In the genomic region with DNA sequence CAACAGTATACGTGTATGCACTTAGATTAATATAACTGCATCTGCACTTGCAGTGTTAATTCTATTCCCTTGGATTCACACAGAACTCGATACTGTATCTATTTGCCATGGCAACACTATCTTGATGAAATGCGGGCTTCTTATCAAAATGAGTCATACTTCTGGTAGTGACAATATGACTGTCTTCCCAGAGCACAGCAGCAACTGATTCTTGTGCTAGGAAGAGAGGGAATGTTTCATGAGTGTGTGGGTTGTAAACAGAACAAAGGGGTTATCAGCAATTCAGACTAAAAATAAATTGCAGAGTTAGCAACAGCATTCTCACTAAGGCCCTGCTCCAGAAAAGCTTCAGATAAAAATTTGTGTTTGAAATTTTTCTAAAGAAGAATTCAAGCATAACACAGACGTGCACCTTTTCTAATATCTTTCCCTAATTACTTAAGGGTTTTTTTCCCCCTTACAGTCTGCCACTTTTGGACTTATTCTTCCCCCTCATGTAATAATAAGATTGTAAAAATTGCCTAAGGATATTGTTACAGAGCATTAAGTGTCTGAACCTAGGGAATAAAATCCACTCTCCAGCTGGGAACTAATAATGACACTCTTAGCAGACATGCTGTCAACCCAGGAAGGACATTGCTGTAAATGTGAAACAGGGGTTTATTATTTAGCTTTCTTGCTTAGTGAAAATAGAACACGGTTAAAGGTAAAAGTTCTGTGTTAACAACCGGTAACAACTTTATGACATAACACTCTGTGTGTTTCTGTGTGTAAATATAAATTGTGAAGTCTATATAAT, we compare ENCODE assay signal across 10 cellular contexts.
A peak's percentile ranks its signal among the peaks of the same experiment; 100 is the strongest.
DNase-seq lines count a peak whose midpoint lies in the region; ATAC-seq and TF ChIP-seq lines count a peak whose summit lies in the region.
"Had no signal": no experiment of that assay in that cellular context is flagged by ENCODE, and none has a peak within 500 bp of the region (broad histone marks: within the 10 kb centered on the region; RNA-seq: fewer than 3 reads in every experiment).

No MANE protein-coding gene starts in this region.

- no peak overlapping the region for H3K4me3 Mint-ChIP-seq in glutamatergic neuron (ENCODE audit: unreplicated experiment)
- H3K4me3 Mint-ChIP-seq: activated CD4-positive, alpha-beta memory T cell treated with anti-CD3 and anti-CD28 coated beads for 36 hours had no signal

- H3K4me1 ChIP-seq in KMS-11 (ENCODE audit: low read depth, poor library complexity, severe bottlenecking), result peaks cover 55% of the 10 kb centered on the region

- no peaks in the 10 kb centered on the region for H3K9me3 Mint-ChIP-seq in glutamatergic neuron (ENCODE audit: unreplicated experiment)
- H3K9me3 Mint-ChIP-seq: activated CD4-positive, alpha-beta memory T cell treated with anti-CD3 and anti-CD28 coated beads for 36 hours had no signal

- H3K27me3 Mint-ChIP-seq in glutamatergic neuron (ENCODE audit: unreplicated experiment), result no peaks in the 10 kb centered on the region
- H3K27me3 Mint-ChIP-seq: activated CD4-positive, alpha-beta memory T cell treated with anti-CD3 and anti-CD28 coated beads for 36 hours had no signal

- H3K27me3 ChIP-seq in KMS-11 (ENCODE audit: insufficient read depth, low read depth), result no peaks in the 10 kb centered on the region

- H4K20me1 ChIP-seq in KMS-11 (ENCODE audit: insufficient read depth), result no peaks in the 10 kb centered on the region

- no peak for ATAC-seq in GM21360 (IDR thresholded peaks at IDR 0.05; ENCODE audit: unreplicated experiment)
- no peak for ATAC-seq in HG02970 (IDR thresholded peaks at IDR 0.05; ENCODE audit: low FRiP score, unreplicated experiment)

- H3K9ac ChIP-seq in KMS-11, result no peak overlapping the region

- H3K79me2 ChIP-seq in KMS-11 (ENCODE audit: insufficient read depth, low read depth), result no peaks in the 10 kb centered on the region

- DNase-seq in OCI-M1 (lab: John Stamatoyannopoulos, UW) (peak; percentile 88), glutamatergic neuron (no peak), retinal pigment epithelial cell (ENCODE audit: low read depth) (peak; percentile 34), ecto neural progenitor cell (ENCODE audit: low spot score) (no peak)
- DNase-seq: activated CD4-positive, alpha-beta memory T cell treated with anti-CD3 and anti-CD28 coated beads for 36 hours; central memory CD4-positive, alpha-beta T cell; RPMI8226 had no signal

- no peaks in the 10 kb centered on the region for H3K36me3 Mint-ChIP-seq in glutamatergic neuron (ENCODE audit: unreplicated experiment)
- H3K36me3 Mint-ChIP-seq: activated CD4-positive, alpha-beta memory T cell treated with anti-CD3 and anti-CD28 coated beads for 36 hours had no signal

- H3K4me1 Mint-ChIP-seq in glutamatergic neuron (ENCODE audit: low read depth, unreplicated experiment), result peaks cover 18% of the 10 kb centered on the region

- TF ChIP-seq CTCF in KMS-11 (conservative IDR thresholded peaks at IDR 0.05; ENCODE audit: low read depth, low read length) (no peak), glutamatergic neuron (IDR thresholded peaks at IDR 0.05; ENCODE audit: partially characterized antibody, unreplicated experiment) (no peak), retinal pigment epithelial cell (conservative IDR thresholded peaks at IDR 0.05; ENCODE audit: low read depth, low read length) (no peak)

- no peaks in the 10 kb centered on the region for H3K36me3 ChIP-seq in KMS-11 (ENCODE audit: insufficient read depth)

- H3K27ac ChIP-seq in KMS-11, result no peak overlapping the region

- H3K27ac Mint-ChIP-seq in glutamatergic neuron (ENCODE audit: unreplicated experiment), result peak overlapping the region; percentile 93
- H3K27ac Mint-ChIP-seq: activated CD4-positive, alpha-beta memory T cell treated with anti-CD3 and anti-CD28 coated beads for 36 hours had no signal

- H2AFZ ChIP-seq in KMS-11 (ENCODE audit: low read depth), result no peak overlapping the region

- H3K4me3 ChIP-seq in KMS-11 (IDR thresholded peaks at IDR 0.05; ENCODE audit: insufficient read depth, low read depth, low read length), result no peak overlapping the region
- H3K4me3 ChIP-seq in retinal pigment epithelial cell (ENCODE audit: low read length), result no peak overlapping the region

- H3K4me2 ChIP-seq in KMS-11, result peak overlapping the region; percentile 18; the same call in 1 of the 2 replicates

Comparison
In these comparisons a context has a peak if more than half of its experiments do, and no peak if none do; other contexts are left out.
1. DNase-seq: peak in OCI-M1 (single experiment) and retinal pigment epithelial cell (single experiment); none in glutamatergic neuron (single experiment) and ecto neural progenitor cell (single experiment).